Comparison of ENCODE assay signal across 8 cellular contexts in the genomic region with DNA sequence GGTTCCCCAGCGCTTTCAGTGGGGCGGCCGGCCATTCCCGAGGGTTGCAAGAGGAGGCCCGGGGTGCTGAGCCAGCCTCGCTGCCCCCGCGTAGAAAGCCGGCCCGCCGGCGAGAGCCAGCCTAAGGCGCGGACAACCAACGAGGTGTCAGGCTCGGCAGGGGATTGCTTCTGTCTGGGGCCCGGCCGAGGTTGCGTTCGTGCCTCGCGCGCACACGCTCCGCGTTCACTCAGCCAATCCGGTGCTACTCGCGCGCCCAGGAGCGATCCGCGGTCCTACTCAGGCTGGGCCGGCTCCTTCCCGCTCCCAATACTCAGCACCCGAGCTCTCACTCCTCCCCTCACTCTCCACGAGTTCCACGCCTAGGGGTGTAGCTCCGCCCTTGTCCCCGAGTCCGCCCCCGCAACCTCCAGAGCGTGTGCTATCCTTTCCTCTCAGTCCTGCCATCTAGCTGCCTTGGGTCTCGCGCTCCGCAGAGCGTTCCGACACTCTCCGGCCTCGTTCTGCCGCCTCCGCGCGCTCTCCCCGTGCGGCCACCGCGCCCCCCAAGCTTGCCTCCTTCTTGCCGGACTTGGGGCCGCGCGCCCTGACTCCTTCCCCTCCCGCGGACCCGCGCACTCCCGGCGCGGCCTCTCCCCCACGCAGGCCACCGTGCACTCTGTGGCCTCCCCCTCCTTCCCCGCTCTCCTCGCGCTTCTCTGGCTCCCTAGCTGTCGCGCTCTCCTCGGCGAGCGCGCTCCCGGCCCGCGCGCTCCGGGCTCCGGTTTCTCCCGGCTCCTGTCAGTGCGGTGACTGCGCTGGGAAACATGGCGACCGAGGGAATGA. TPM values are rescaled to one million over a fixed set of nuclear protein-coding genes. Genes with fewer than 3 reads are reported as not detected.
DNase-seq lines count a peak whose midpoint lies in the region; ATAC-seq and TF ChIP-seq lines count a peak whose summit lies in the region.

A gene (plus strand): TSS at position 426 of the 825 bp plus-strand sequence.

- DNase-seq in CMK (ENCODE audit: low read depth) (peak; percentile 76), HS-27A (ENCODE audit: low read depth) (peak; percentile 94), NOMO-1 treated with dmso at 0.1 percent for 144 hours (lab: John Stamatoyannopoulos, UW; ENCODE audit: unreplicated experiment) (peak; percentile 92), endothelial cell (ENCODE audit: low spot score) (peak; percentile 91), midbrain (lab: John Stamatoyannopoulos, UW) (peak; percentile 96)
- DNase-seq in activated CD8-positive, alpha-beta memory T cell treated with anti-CD3 and anti-CD28 coated beads, Interleukin-2, amount 50 U/mL, for 48 hours, result peak; percentile 91
- DNase-seq in stimulated activated CD8-positive, alpha-beta memory T cell treated with anti-CD3 and anti-CD28 coated beads, Interleukin-2, amount 100 ng/mL, for 1 hour (ENCODE audit: low read depth in 2 of 2), result peak; percentile 63 to 65

- ATAC-seq in GM19467 (IDR thresholded peaks at IDR 0.05; ENCODE audit: unreplicated experiment), result peak; percentile 77

- H3K4me1 Mint-ChIP-seq in endothelial cell (ENCODE audit: unreplicated experiment), result peaks cover 10% of the 10 kb centered on the region

- no peaks in the 10 kb centered on the region for H3K36me3 Mint-ChIP-seq in endothelial cell (ENCODE audit: low read depth, unreplicated experiment)

- H3K27ac Mint-ChIP-seq in endothelial cell (ENCODE audit: unreplicated experiment), result peak within 1 kb of the TSS; percentile 84

- H3K27me3 Mint-ChIP-seq in endothelial cell (ENCODE audit: unreplicated experiment), result peaks cover 3% of the 10 kb centered on the region

- H3K4me3 Mint-ChIP-seq in endothelial cell (ENCODE audit: unreplicated experiment), result peak within 1 kb of the TSS; percentile 94

- H3K9me3 Mint-ChIP-seq in endothelial cell (ENCODE audit: unreplicated experiment), result no peaks in the 10 kb centered on the region

- no peak for TF ChIP-seq CTCF in endothelial cell (IDR thresholded peaks at IDR 0.05; ENCODE audit: unreplicated experiment)

RNA-seq across cellular contexts. Expression of the gene that starts here (rescaled TPM):
- total RNA-seq in endothelial cell (ENCODE audit: unreplicated experiment), result 30.0 TPM

Comparison
In these comparisons a context has a peak if more than half of its experiments do, and no peak if none do; other contexts are left out.
1. Peak in every context shown above with its lines: DNase-seq and ATAC-seq.